20 cellular contexts compared by ENCODE assay signal in genomic region chr11:61914471-61915171, GRCh38. TPM values are rescaled to one million over a fixed set of nuclear protein-coding genes. Genes with fewer than 3 reads are reported as not detected.
DNase-seq lines count a peak whose midpoint lies in the region; ATAC-seq and TF ChIP-seq lines count a peak whose summit lies in the region.
"Had no signal": no experiment of that assay in that cellular context is flagged by ENCODE, and none has a peak within 500 bp of the region (broad histone marks: within the 10 kb centered on the region; RNA-seq: fewer than 3 reads in every experiment).

No MANE protein-coding gene starts in this region.

- CTCF ChIA-PET in activated CD8-positive, alpha-beta T cell treated with anti-CD3 and anti-CD28 coated beads for 36 hours (lab: Charles Lee) = interaction anchor here (1.3 to 3.1 kb wide), 4 partner anchors 16 to 193 kb away, joined by 4 to 18 read pairs (median 8); no protein-coding TSS in a partner anchor

- intact Hi-C loops in posterior vena cava (cut with DNase I) = loop anchor here in 1 of 2 donors (5.0 kb wide), 1 partner anchor 1598 kb away; no protein-coding TSS in a partner anchor
- intact Hi-C loops in activated CD8-positive, alpha-beta T cell treated with anti-CD3 and anti-CD28 coated beads for 36 hours (cut with micrococcal nuclease) = no loop called here

- H3K4me3 Mint-ChIP-seq in activated CD8-positive, alpha-beta T cell treated with anti-CD3 and anti-CD28 coated beads for 36 hours = no peak overlapping the region
- H3K4me3 Mint-ChIP-seq: activated naive CD4-positive, alpha-beta T cell treated with anti-CD3 and anti-CD28 coated beads, Interleukin-2, amount 50 U/mL, for 24 hours; activated T-cell treated with anti-CD3 and anti-CD28 coated beads, Interleukin-2, amount 50 U/mL, for 4 hours; HFFc6 had no signal

- H3K4me1 Mint-ChIP-seq in activated CD8-positive, alpha-beta T cell treated with anti-CD3 and anti-CD28 coated beads for 36 hours (ENCODE audit: low read depth) = peaks cover 4% of the 10 kb centered on the region

- H3K4me3 ChIP-seq in coronary artery = peak overlapping the region; percentile 90
- H3K4me3 ChIP-seq: ascending aorta, Peyer's patch, SK-N-MC had no signal

- in situ Hi-C loops in GM13976 (cut with MboI; ENCODE audit: low sequenced_read_pairs, unreplicated experiment) = no loop called here

- no peak overlapping the region for H3K27ac Mint-ChIP-seq in activated CD8-positive, alpha-beta T cell treated with anti-CD3 and anti-CD28 coated beads for 36 hours
- H3K27ac Mint-ChIP-seq: activated naive CD4-positive, alpha-beta T cell treated with anti-CD3 and anti-CD28 coated beads, Interleukin-2, amount 50 U/mL, for 24 hours; HFFc6 had no signal

- no peaks in the 10 kb centered on the region for H3K36me3 Mint-ChIP-seq in activated CD8-positive, alpha-beta T cell treated with anti-CD3 and anti-CD28 coated beads for 36 hours (ENCODE audit: low read depth)
- H3K36me3 Mint-ChIP-seq: activated naive CD4-positive, alpha-beta T cell treated with anti-CD3 and anti-CD28 coated beads, Interleukin-2, amount 50 U/mL, for 24 hours had no signal

- DNase-seq in GM13976 (ENCODE audit: low spot score) (peak; percentile 27), coronary artery (ENCODE audit: low spot score) (no peak), posterior vena cava (ENCODE audit: low spot score) (peak; percentile 48), RKO (ENCODE audit: low spot score) (no peak)
- DNase-seq in activated CD8-positive, alpha-beta T cell treated with anti-CD3 and anti-CD28 coated beads for 36 hours = no peak
- DNase-seq: activated T-cell treated with anti-CD3 and anti-CD28 coated beads, Interleukin-2, amount 50 U/mL, for 4 hours; DND-41; HFFc6; NCI-H2029 treated with DMSO at 0.1 percent for 48 hours; NCI-H446 treated with DMSO at 0.1 percent for 48 hours; occipital lobe; stimulated activated naive CD4-positive, alpha-beta T cell treated with Interleukin-2 at 50 U/mL for 16 hours; T-helper 9 cell had no signal

- TF ChIP-seq CTCF in GM13976 (IDR thresholded peaks at IDR 0.05; ENCODE audit: borderline replicate concordance, control extremely low read depth, extremely low read depth, insufficient read depth, missing control alignments) = no peak
- no peak for TF ChIP-seq CTCF in coronary artery (IDR thresholded peaks at IDR 0.05)
- TF ChIP-seq CTCF in activated CD8-positive, alpha-beta T cell treated with anti-CD3 and anti-CD28 coated beads for 36 hours (IDR thresholded peaks at IDR 0.05) = no peak

- POLR2A ChIA-PET in activated CD8-positive, alpha-beta T cell treated with anti-CD3 and anti-CD28 coated beads for 36 hours (lab: Charles Lee) = no interaction called here

- H3K27ac ChIP-seq in coronary artery = peak overlapping the region in 1 of 2 donors; percentile 30
- H3K27ac ChIP-seq: KMS-11, SK-N-MC had no signal

- H3K9me3 Mint-ChIP-seq in activated CD8-positive, alpha-beta T cell treated with anti-CD3 and anti-CD28 coated beads for 36 hours = no peaks in the 10 kb centered on the region
- H3K9me3 Mint-ChIP-seq: activated naive CD4-positive, alpha-beta T cell treated with anti-CD3 and anti-CD28 coated beads, Interleukin-2, amount 50 U/mL, for 24 hours; activated T-cell treated with anti-CD3 and anti-CD28 coated beads, Interleukin-2, amount 50 U/mL, for 4 hours; HFFc6 had no signal

- H3K27me3 Mint-ChIP-seq in activated CD8-positive, alpha-beta T cell treated with anti-CD3 and anti-CD28 coated beads for 36 hours = peaks cover 40% of the 10 kb centered on the region

- ATAC-seq in activated CD8-positive, alpha-beta T cell treated with anti-CD3 and anti-CD28 coated beads for 36 hours = no peak
- ATAC-seq in HG02885 (IDR thresholded peaks at IDR 0.05; ENCODE audit: poor library complexity, unreplicated experiment) = no peak
- ATAC-seq: activated T-cell treated with anti-CD3 and anti-CD28 coated beads, Interleukin-2, amount 50 U/mL, for 4 hours; sciatic nerve had no signal

RNA-seq across cellular contexts. Expression of gene RAB3IL1, which starts 2.7 kb away (rescaled TPM):
- total RNA-seq in posterior vena cava = 10 to 100 TPM; 26.7 to 31.5 TPM
- not detected for total RNA-seq in activated CD8-positive, alpha-beta T cell treated with anti-CD3 and anti-CD28 coated beads for 36 hours

RNA-seq across cellular contexts. Expression of gene FADS3, which starts 23.3 kb away (rescaled TPM):
- total RNA-seq in posterior vena cava = 100 to 1,000 TPM in 1 of 2 donors, 10 to 100 TPM in 1; 83.0 to 106 TPM
- total RNA-seq in activated CD8-positive, alpha-beta T cell treated with anti-CD3 and anti-CD28 coated beads for 36 hours = 10 to 100 TPM; 10.3 to 13.9 TPM

RNA-seq across cellular contexts. Expression of gene BEST1, which starts 35.5 kb away (rescaled TPM):
- total RNA-seq in posterior vena cava = 1 to 10 TPM; 5.8 to 9.5 TPM
- under 1 TPM; 0.61 to 0.83 TPM for total RNA-seq in activated CD8-positive, alpha-beta T cell treated with anti-CD3 and anti-CD28 coated beads for 36 hours
- total RNA-seq: activated T-cell treated with anti-CD3 and anti-CD28 coated beads, Interleukin-2, amount 50 U/mL, for 4 hours had no signal

RNA-seq across cellular contexts. Expression of gene FTH1, which starts 52.8 kb away (rescaled TPM):
- 1,000 to 10,000 TPM; 2,679 to 3,454 TPM for total RNA-seq in posterior vena cava
- total RNA-seq in activated CD8-positive, alpha-beta T cell treated with anti-CD3 and anti-CD28 coated beads for 36 hours = 100 to 1,000 TPM; 700 to 729 TPM

Comparison
In these comparisons a context has a peak if more than half of its experiments do, and no peak if none do; other contexts are left out.
1. DNase-seq: peak in GM13976 (single experiment) and posterior vena cava (single experiment); none in coronary artery (single experiment), activated CD8-positive, alpha-beta T cell treated with anti-CD3 and anti-CD28 coated beads for 36 hours (single experiment) and RKO (single experiment).
2. RNA of gene RAB3IL1, which starts 2.7 kb away (total RNA-seq): 26.7 to 31.5 TPM in posterior vena cava; not detected in activated CD8-positive, alpha-beta T cell treated with anti-CD3 and anti-CD28 coated beads for 36 hours; every median in the first group is over 10 times any median in the second.
3. RNA of gene FADS3, which starts 23.3 kb away (total RNA-seq): 83.0 to 106 TPM in posterior vena cava; 10.3 to 13.9 TPM in activated CD8-positive, alpha-beta T cell treated with anti-CD3 and anti-CD28 coated beads for 36 hours; every median in the first group is over 4 times any median in the second.